In genomic region chr1:230321341-230321740, GRCh38 we compare ENCODE assay signal across 13 cellular contexts.
DNase-seq lines count a peak whose midpoint lies in the region; ATAC-seq and TF ChIP-seq lines count a peak whose summit lies in the region.
"Had no signal": no experiment of that assay in that cellular context is flagged by ENCODE, and none has a peak within 500 bp of the region (broad histone marks: within the 10 kb centered on the region; RNA-seq: fewer than 3 reads in every experiment).

No MANE protein-coding gene starts in this region.

- no peak for ATAC-seq in left ventricle myocardium superior
- ATAC-seq in gastrocnemius medialis, result no peak

- POLR2A ChIA-PET in SK-N-SH (lab: Yijun Ruan, JAX), result no interaction called here

- intact Hi-C loops in left ventricle myocardium superior (cut with micrococcal nuclease) (no loop called here), gastrocnemius medialis (cut with DNase I; ENCODE audit: low total_unique reads) (no loop called here)

- no peaks in the 10 kb centered on the region for H4K20me1 ChIP-seq in SK-N-SH (ENCODE audit: insufficient read depth)

- peak overlapping the region in 2 of 3 experiments; percentile 66 to 95 for H3K27ac Mint-ChIP-seq in nephron
- H3K27ac Mint-ChIP-seq: CD4-positive, CD25-positive, alpha-beta regulatory T cell had no signal

- H3K27ac ChIP-seq in right atrium auricular region, result peak overlapping the region; percentile 73 to 77
- peak overlapping the region; percentile 65 to 78 (median 72) for H3K27ac ChIP-seq in gastrocnemius medialis
- no peak overlapping the region for H3K27ac ChIP-seq in SK-N-SH (ENCODE audit: low read depth in 2 of 2, low read length in 1 of 2)
- H3K27ac ChIP-seq: BLaER1 treated with 17β-estradiol and CSF1 and Interleukin-3, amounts not matched to agents 10 nM and 100 nM had no signal

- H3K4me2 ChIP-seq in SK-N-SH, result no peak overlapping the region

- H3K27me3 Mint-ChIP-seq in nephron (ENCODE audit: low read depth), result peaks cover 13% of the 10 kb centered on the region
- H3K27me3 Mint-ChIP-seq: CD4-positive, CD25-positive, alpha-beta regulatory T cell had no signal

- TF ChIP-seq CTCF in right atrium auricular region (IDR thresholded peaks at IDR 0.05), result no peak
- no peak for TF ChIP-seq CTCF in nephron (IDR thresholded peaks at IDR 0.05; ENCODE audit: unreplicated experiment in 3 of 3)
- no peak for TF ChIP-seq CTCF in gastrocnemius medialis (IDR thresholded peaks at IDR 0.05 in 4 of 5, conservative IDR thresholded peaks at IDR 0.05 in 1 of 5)
- no peak for TF ChIP-seq CTCF in SK-N-SH (IDR thresholded peaks at IDR 0.05)

- no peaks in the 10 kb centered on the region for H3K36me3 ChIP-seq in right atrium auricular region
- no peaks in the 10 kb centered on the region for H3K36me3 ChIP-seq in gastrocnemius medialis
- H3K36me3 ChIP-seq in SK-N-SH (replicated peaks in 1 of 2; ENCODE audit: control insufficient read depth in 1 of 2, insufficient read depth in 2 of 2, low read length in 1 of 2), result no peaks in the 10 kb centered on the region
- H3K36me3 ChIP-seq: HAP-1 had no signal

- no peak for TF ChIP-seq POLR2A in gastrocnemius medialis (IDR thresholded peaks at IDR 0.05)

- no peaks in the 10 kb centered on the region for H3K79me2 ChIP-seq in SK-N-SH (ENCODE audit: insufficient read depth)

- H3K9me3 ChIP-seq in right atrium auricular region (no peaks in the 10 kb centered on the region), gastrocnemius medialis (no peaks in the 10 kb centered on the region), SK-N-SH (no peaks in the 10 kb centered on the region)
- H3K9me3 ChIP-seq: BLaER1 treated with 17β-estradiol and CSF1 and Interleukin-3, amounts not matched to agents 10 nM and 100 nM; HAP-1 had no signal

- TF ChIP-seq EP300 in SK-N-SH (IDR thresholded peaks at IDR 0.05; ENCODE audit: borderline replicate concordance in 1 of 2, low read depth in 1 of 2, low read length in 1 of 2), result no peak

- H3K4me1 ChIP-seq in right atrium auricular region (peaks cover 0 to 17% of the 10 kb centered on the region in 2 donors), gastrocnemius medialis (peaks cover 25% of the 10 kb centered on the region in 2 donors), SK-N-SH (ENCODE audit: control insufficient read depth in 1 of 2, insufficient read depth in 2 of 2, low read depth in 1 of 2, low read length in 1 of 2) (peaks cover 0 to 9% of the 10 kb centered on the region in 2 experiments; a peak in 1 of 4 replicates)
- H3K4me1 ChIP-seq: HAP-1 had no signal

- WGBS in SK-N-SH (ENCODE audit: low lambda C conversion rate), result 87% methylated on average over 9 of the region's 9 CpGs

- H3K4me3 Mint-ChIP-seq in nephron, result no peak overlapping the region
- H3K4me3 Mint-ChIP-seq: CD4-positive, CD25-positive, alpha-beta regulatory T cell had no signal

- no peaks in the 10 kb centered on the region for H3K9me3 Mint-ChIP-seq in nephron
- H3K9me3 Mint-ChIP-seq: CD4-positive, CD25-positive, alpha-beta regulatory T cell had no signal

- CTCF ChIA-PET in SK-N-SH (lab: Yijun Ruan, JAX), result no interaction called here

- H3K27me3 ChIP-seq in right atrium auricular region, result no peaks in the 10 kb centered on the region
- no peaks in the 10 kb centered on the region for H3K27me3 ChIP-seq in gastrocnemius medialis
- no peaks in the 10 kb centered on the region for H3K27me3 ChIP-seq in SK-N-SH (ENCODE audit: insufficient read depth)
- H3K27me3 ChIP-seq: BLaER1 treated with 17β-estradiol and CSF1 and Interleukin-3, amounts not matched to agents 10 nM and 100 nM had no signal

- H3K4me1 Mint-ChIP-seq in nephron, result peaks cover 37% of the 10 kb centered on the region
- H3K4me1 Mint-ChIP-seq: CD4-positive, CD25-positive, alpha-beta regulatory T cell had no signal

- DNase-seq in right atrium auricular region (ENCODE audit: low spot score) (no peak), left ventricle myocardium superior (no peak), gastrocnemius medialis (no peak), SK-N-SH (no peak), SKM-1 (lab: John Stamatoyannopoulos, UW; ENCODE audit: unreplicated experiment) (no peak), NCI-H446 treated with DMSO at 0.1 percent for 48 hours (lab: John Stamatoyannopoulos, UW) (no peak)
- DNase-seq: ACHN; CD4-positive, CD25-positive, alpha-beta regulatory T cell; DMS53; GF-D8 had no signal

- no peaks in the 10 kb centered on the region for H3K36me3 Mint-ChIP-seq in nephron (ENCODE audit: low read depth)
- H3K36me3 Mint-ChIP-seq: CD4-positive, CD25-positive, alpha-beta regulatory T cell had no signal

- H3F3A ChIP-seq in SK-N-SH (replicated peaks; ENCODE audit: insufficient read depth), result no peaks in the 10 kb centered on the region

- no peaks in the 10 kb centered on the region for H3K9me2 ChIP-seq in SK-N-SH

- in situ Hi-C loops in gastrocnemius medialis (cut with MboI; ENCODE audit: low sequenced_read_pairs in 4 of 4), result loop anchor here in 2 of 4 donors (10.0 to 25.0 kb wide), 2 partner anchors 647 to 1059 kb away; partner anchors contain the start of gene RAB4A (in 1 of the 2)

- no peak for TF ChIP-seq RAD21 in SK-N-SH (IDR thresholded peaks at IDR 0.05; ENCODE audit: low read length)

- H3K4me3 ChIP-seq in right atrium auricular region, result no peak overlapping the region
- no peak overlapping the region for H3K4me3 ChIP-seq in gastrocnemius medialis
- no peak overlapping the region for H3K4me3 ChIP-seq in SK-N-SH (ENCODE audit: low read depth in 2 of 2, low read length in 1 of 2)
- H3K4me3 ChIP-seq: BLaER1 treated with 17β-estradiol and CSF1 and Interleukin-3, amounts not matched to agents 10 nM and 100 nM; HAP-1 had no signal

- no peak overlapping the region for H3K9ac ChIP-seq in SK-N-SH
- H3K9ac ChIP-seq: BLaER1 treated with 17β-estradiol and CSF1 and Interleukin-3, amounts not matched to agents 10 nM and 100 nM had no signal

- H2AFZ ChIP-seq in SK-N-SH (ENCODE audit: low read depth), result no peak overlapping the region

TF ChIP-seq in SK-N-SH, 30 proteins besides CTCF, POLR2A, EP300 and RAD21:
- TF ChIP-seq GABPA (IDR thresholded peaks at IDR 0.05; ENCODE audit: low read depth) (no peak), RXRA (IDR thresholded peaks at IDR 0.05; ENCODE audit: borderline replicate concordance, low read depth) (no peak), RFX5 (IDR thresholded peaks at IDR 0.05; ENCODE audit: low read length) (no peak)

Comparison
In these comparisons a context has a peak if more than half of its experiments do, and no peak if none do; other contexts are left out.
1. H3K27ac ChIP-seq: peak in right atrium auricular region (2 of 2) and gastrocnemius medialis (4 of 4); none in SK-N-SH (0 of 2).